1 cellular context compared by ENCODE assay signal in the genomic region with DNA sequence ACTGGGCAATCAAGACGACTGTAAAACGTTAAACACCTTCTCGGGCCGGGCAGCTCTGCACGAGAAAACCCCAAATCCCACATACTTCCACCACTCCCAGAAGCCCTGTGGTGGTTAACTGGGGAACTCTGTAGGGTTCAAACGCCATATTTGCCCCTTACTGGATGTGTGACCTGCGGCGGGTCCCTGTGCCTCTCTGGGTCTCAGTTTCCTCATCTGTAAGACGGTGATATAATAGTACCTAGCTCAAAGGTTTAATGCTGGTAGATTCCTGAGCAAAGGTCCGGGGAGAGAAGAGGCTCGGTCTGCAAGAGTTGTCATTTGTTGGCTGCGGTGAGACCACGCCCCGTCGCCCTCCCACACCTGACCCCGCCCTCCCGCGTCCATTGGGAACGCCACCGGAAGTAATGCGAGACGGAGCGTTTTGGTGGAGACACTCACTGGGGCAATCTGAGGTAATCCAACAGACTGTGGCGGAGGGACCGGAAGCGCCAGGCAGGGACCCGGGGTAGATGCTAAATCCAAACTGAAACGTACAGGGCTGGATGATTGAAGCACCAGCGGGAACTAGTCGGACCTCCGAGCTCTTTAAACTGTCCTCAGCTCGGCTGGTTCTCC.
TF ChIP-seq lines count a peak whose summit lies in the region.

No MANE protein-coding gene starts in this region.

TF ChIP-seq in GM12878, 131 proteins besides CTCF, POLR2A, EP300 and RAD21 (continued from another document):
- TF ChIP-seq, protein P1, sequence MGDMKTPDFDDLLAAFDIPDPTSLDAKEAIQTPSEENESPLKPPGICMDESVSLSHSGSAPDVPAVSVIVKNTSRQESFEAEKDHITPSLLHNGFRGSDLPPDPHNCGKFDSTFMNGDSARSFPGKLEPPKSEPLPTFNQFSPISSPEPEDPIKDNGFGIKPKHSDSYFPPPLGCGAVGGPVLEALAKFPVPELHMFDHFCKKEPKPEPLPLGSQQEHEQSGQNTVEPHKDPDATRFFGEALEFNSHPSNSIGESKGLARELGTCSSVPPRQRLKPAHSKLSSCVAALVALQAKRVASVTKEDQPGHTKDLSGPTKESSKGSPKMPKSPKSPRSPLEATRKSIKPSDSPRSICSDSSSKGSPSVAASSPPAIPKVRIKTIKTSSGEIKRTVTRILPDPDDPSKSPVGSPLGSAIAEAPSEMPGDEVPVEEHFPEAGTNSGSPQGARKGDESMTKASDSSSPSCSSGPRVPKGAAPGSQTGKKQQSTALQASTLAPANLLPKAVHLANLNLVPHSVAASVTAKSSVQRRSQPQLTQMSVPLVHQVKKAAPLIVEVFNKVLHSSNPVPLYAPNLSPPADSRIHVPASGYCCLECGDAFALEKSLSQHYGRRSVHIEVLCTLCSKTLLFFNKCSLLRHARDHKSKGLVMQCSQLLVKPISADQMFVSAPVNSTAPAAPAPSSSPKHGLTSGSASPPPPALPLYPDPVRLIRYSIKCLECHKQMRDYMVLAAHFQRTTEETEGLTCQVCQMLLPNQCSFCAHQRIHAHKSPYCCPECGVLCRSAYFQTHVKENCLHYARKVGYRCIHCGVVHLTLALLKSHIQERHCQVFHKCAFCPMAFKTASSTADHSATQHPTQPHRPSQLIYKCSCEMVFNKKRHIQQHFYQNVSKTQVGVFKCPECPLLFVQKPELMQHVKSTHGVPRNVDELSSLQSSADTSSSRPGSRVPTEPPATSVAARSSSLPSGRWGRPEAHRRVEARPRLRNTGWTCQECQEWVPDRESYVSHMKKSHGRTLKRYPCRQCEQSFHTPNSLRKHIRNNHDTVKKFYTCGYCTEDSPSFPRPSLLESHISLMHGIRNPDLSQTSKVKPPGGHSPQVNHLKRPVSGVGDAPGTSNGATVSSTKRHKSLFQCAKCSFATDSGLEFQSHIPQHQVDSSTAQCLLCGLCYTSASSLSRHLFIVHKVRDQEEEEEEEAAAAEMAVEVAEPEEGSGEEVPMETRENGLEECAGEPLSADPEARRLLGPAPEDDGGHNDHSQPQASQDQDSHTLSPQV (IDR thresholded peaks at IDR 0.05): no peak
- TF ChIP-seq, protein P2, sequence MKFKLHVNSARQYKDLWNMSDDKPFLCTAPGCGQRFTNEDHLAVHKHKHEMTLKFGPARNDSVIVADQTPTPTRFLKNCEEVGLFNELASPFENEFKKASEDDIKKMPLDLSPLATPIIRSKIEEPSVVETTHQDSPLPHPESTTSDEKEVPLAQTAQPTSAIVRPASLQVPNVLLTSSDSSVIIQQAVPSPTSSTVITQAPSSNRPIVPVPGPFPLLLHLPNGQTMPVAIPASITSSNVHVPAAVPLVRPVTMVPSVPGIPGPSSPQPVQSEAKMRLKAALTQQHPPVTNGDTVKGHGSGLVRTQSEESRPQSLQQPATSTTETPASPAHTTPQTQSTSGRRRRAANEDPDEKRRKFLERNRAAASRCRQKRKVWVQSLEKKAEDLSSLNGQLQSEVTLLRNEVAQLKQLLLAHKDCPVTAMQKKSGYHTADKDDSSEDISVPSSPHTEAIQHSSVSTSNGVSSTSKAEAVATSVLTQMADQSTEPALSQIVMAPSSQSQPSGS (IDR thresholded peaks at IDR 0.05; ENCODE audit: low read length): no peak
- TF ChIP-seq LARP7 (IDR thresholded peaks at IDR 0.05) (no peak; the same call in 1 of the 2 replicates), EED (IDR thresholded peaks at IDR 0.05; ENCODE audit: low read depth) (no peak), NRF1 (conservative IDR thresholded peaks at IDR 0.05; ENCODE audit: low read depth, low read length) (no peak), POLR2AphosphoS2 (IDR thresholded peaks at IDR 0.05; ENCODE audit: low read depth, low read length) (no peak), SIN3A (IDR thresholded peaks at IDR 0.05; ENCODE audit: low read depth, low read length) (no peak), NBN (IDR thresholded peaks at IDR 0.05) (no peak), MYB (IDR thresholded peaks at IDR 0.05; ENCODE audit: borderline replicate concordance, low read depth, low read length) (peak; percentile 62; the same call in 1 of the 2 replicates)
- TF ChIP-seq, protein P3, sequence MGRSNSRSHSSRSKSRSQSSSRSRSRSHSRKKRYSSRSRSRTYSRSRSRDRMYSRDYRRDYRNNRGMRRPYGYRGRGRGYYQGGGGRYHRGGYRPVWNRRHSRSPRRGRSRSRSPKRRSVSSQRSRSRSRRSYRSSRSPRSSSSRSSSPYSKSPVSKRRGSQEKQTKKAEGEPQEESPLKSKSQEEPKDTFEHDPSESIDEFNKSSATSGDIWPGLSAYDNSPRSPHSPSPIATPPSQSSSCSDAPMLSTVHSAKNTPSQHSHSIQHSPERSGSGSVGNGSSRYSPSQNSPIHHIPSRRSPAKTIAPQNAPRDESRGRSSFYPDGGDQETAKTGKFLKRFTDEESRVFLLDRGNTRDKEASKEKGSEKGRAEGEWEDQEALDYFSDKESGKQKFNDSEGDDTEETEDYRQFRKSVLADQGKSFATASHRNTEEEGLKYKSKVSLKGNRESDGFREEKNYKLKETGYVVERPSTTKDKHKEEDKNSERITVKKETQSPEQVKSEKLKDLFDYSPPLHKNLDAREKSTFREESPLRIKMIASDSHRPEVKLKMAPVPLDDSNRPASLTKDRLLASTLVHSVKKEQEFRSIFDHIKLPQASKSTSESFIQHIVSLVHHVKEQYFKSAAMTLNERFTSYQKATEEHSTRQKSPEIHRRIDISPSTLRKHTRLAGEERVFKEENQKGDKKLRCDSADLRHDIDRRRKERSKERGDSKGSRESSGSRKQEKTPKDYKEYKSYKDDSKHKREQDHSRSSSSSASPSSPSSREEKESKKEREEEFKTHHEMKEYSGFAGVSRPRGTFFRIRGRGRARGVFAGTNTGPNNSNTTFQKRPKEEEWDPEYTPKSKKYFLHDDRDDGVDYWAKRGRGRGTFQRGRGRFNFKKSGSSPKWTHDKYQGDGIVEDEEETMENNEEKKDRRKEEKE (IDR thresholded peaks at IDR 0.05): no peak
- TF ChIP-seq, protein P4, sequence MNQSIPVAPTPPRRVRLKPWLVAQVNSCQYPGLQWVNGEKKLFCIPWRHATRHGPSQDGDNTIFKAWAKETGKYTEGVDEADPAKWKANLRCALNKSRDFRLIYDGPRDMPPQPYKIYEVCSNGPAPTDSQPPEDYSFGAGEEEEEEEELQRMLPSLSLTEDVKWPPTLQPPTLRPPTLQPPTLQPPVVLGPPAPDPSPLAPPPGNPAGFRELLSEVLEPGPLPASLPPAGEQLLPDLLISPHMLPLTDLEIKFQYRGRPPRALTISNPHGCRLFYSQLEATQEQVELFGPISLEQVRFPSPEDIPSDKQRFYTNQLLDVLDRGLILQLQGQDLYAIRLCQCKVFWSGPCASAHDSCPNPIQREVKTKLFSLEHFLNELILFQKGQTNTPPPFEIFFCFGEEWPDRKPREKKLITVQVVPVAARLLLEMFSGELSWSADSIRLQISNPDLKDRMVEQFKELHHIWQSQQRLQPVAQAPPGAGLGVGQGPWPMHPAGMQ (IDR thresholded peaks at IDR 0.05; ENCODE audit: borderline replicate concordance): no peak
- TF ChIP-seq, protein P5, sequence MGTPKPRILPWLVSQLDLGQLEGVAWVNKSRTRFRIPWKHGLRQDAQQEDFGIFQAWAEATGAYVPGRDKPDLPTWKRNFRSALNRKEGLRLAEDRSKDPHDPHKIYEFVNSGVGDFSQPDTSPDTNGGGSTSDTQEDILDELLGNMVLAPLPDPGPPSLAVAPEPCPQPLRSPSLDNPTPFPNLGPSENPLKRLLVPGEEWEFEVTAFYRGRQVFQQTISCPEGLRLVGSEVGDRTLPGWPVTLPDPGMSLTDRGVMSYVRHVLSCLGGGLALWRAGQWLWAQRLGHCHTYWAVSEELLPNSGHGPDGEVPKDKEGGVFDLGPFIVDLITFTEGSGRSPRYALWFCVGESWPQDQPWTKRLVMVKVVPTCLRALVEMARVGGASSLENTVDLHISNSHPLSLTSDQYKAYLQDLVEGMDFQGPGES (IDR thresholded peaks at IDR 0.05): no peak
TF ChIP-seq in GM12878: peak in this region for 34.
